ENCODE assay signal across 27 cellular contexts in the genomic region with DNA sequence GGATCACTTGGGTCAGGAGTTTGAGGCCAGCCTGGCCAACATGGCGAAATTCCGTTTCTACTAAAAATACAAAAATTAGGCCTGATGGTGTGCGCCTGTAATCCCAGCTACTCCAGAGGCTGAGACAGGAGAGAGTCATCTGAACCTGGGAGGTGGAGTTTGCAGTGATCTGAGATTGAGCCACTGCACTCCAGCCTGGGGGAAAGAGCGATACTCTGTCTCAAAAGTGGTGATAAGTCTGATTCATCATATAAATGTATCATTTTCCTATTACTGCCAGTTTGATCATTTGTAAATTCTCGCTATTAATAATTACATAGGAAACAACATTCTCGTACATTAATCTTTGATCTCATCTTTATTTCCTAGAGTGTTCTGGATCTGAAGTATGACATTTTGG. TPM values are rescaled to one million over a fixed set of nuclear protein-coding genes. Genes with fewer than 3 reads are reported as not detected.
"Had no signal": no experiment of that assay in that cellular context is flagged by ENCODE, and none has a peak within 500 bp of the region (broad histone marks: within the 10 kb centered on the region; RNA-seq: fewer than 3 reads in every experiment).

No MANE protein-coding gene starts in this region.

- H3K27me3 Mint-ChIP-seq: activated naive CD4-positive, alpha-beta T cell treated with anti-CD3 and anti-CD28 coated beads, Interleukin-2, amount 50 U/mL, for 24 hours; natural killer cell treated with Interleukin-12 subunit alpha and Interleukin-12 subunit beta and Interleukin-15 and Interleukin-18, amount 100 ng/mL, for 72 hours; stimulated activated naive B cell treated with anti-CD40 and anti-IgM and Interleukin-4, amounts not matched to agents 10 μg/mL and 1 μg/mL and 100 μg/mL, for 72 hours had no signal

- ATAC-seq: left lung; lower lobe of right lung; natural killer cell treated with Interleukin-12 subunit alpha and Interleukin-12 subunit beta and Interleukin-15 and Interleukin-18, amount 100 ng/mL, for 72 hours; stimulated activated naive B cell treated with anti-CD40 and anti-IgM and Interleukin-4, amounts not matched to agents 10 μg/mL and 1 μg/mL and 100 μg/mL, for 72 hours had no signal

- H3K36me3 ChIP-seq: colonic mucosa, esophagus squamous epithelium, left lung, lower lobe of right lung, right atrium auricular region, transverse colon had no signal

- H3K27ac Mint-ChIP-seq: activated naive CD4-positive, alpha-beta T cell treated with anti-CD3 and anti-CD28 coated beads, Interleukin-2, amount 50 U/mL, for 24 hours; activated T-helper 1 cell treated with anti-CD3 and anti-CD28 coated beads, Interleukin-12 subunit alpha, Interleukin-12 subunit beta, Interleukin-2, Interleukin-4 antibody, amounts not matched to agents 30 ng/mL and 10 ng/mL and 1 ng/mL, durations not matched to agents 14 hours and 24 hours and 36 hours; natural killer cell treated with Interleukin-12 subunit alpha and Interleukin-12 subunit beta and Interleukin-15 and Interleukin-18, amount 100 ng/mL, for 72 hours; T-helper 2 cell treated with Interferon-gamma antibody and Interleukin-4, amounts not matched to agents 5 μg/mL and 100 μg/mL, for 36 hours had no signal

- H3K27me3 ChIP-seq: colonic mucosa, esophagus squamous epithelium, left lung, right atrium auricular region, transverse colon had no signal

- DNase-seq: activated CD4-positive, alpha-beta T cell treated with anti-CD3 and anti-CD28 coated beads, Interleukin-2, amount 50 U/mL, for 1 hour; activated CD4-positive, CD25-positive, alpha-beta regulatory T cell treated with anti-CD3 and anti-CD28 coated beads, Interleukin-2, amount 50 U/mL, for 72 hours; activated gamma-delta T cell; activated T-cell treated with anti-CD3 and anti-CD28 coated beads for 4 hours; anterior cingulate cortex; cerebellar nuclear complex; colonic mucosa; effector CD8-positive, alpha-beta T cell; esophagus squamous epithelium; left lung; lower lobe of right lung; mesendoderm; stimulated activated CD4-positive, alpha-beta T cell treated with anti-CD3 and anti-CD28 coated beads, Interleukin-1b, Interleukin-23, amount 100 ng/mL, for 48 hours; stimulated activated CD4-positive, alpha-beta T cell treated with anti-CD3 and anti-CD28 coated beads, Interleukin-4, amount 100 ng/mL, for 4 hours; stimulated activated CD8-positive, alpha-beta memory T cell treated with anti-CD3 and anti-CD28 coated beads, Interleukin-4, amount 100 ng/mL, for 48 hours; stimulated activated naive B cell treated with anti-CD40 and anti-IgM and Interleukin-4, amounts not matched to agents 10 μg/mL and 1 μg/mL and 100 μg/mL, for 72 hours; T-helper 1 cell; transverse colon had no signal

- H3K9me3 Mint-ChIP-seq: activated naive CD4-positive, alpha-beta T cell treated with anti-CD3 and anti-CD28 coated beads, Interleukin-2, amount 50 U/mL, for 24 hours; activated T-helper 1 cell treated with anti-CD3 and anti-CD28 coated beads, Interleukin-12 subunit alpha, Interleukin-12 subunit beta, Interleukin-2, Interleukin-4 antibody, amounts not matched to agents 30 ng/mL and 10 ng/mL and 1 ng/mL, durations not matched to agents 14 hours and 24 hours and 36 hours; natural killer cell treated with Interleukin-12 subunit alpha and Interleukin-12 subunit beta and Interleukin-15 and Interleukin-18, amount 100 ng/mL, for 72 hours; stimulated activated naive B cell treated with anti-CD40 and anti-IgM and Interleukin-4, amounts not matched to agents 10 μg/mL and 1 μg/mL and 100 μg/mL, for 72 hours; T-helper 2 cell treated with Interferon-gamma antibody and Interleukin-4, amounts not matched to agents 5 μg/mL and 100 μg/mL, for 36 hours had no signal

- H3K4me3 Mint-ChIP-seq: activated naive CD4-positive, alpha-beta T cell treated with anti-CD3 and anti-CD28 coated beads, Interleukin-2, amount 50 U/mL, for 24 hours; activated T-helper 1 cell treated with anti-CD3 and anti-CD28 coated beads, Interleukin-12 subunit alpha, Interleukin-12 subunit beta, Interleukin-2, Interleukin-4 antibody, amounts not matched to agents 30 ng/mL and 10 ng/mL and 1 ng/mL, durations not matched to agents 14 hours and 24 hours and 36 hours; natural killer cell treated with Interleukin-12 subunit alpha and Interleukin-12 subunit beta and Interleukin-15 and Interleukin-18, amount 100 ng/mL, for 72 hours; stimulated activated naive B cell treated with anti-CD40 and anti-IgM and Interleukin-4, amounts not matched to agents 10 μg/mL and 1 μg/mL and 100 μg/mL, for 72 hours; T-helper 2 cell treated with Interferon-gamma antibody and Interleukin-4, amounts not matched to agents 5 μg/mL and 100 μg/mL, for 36 hours had no signal

- H3K9me3 ChIP-seq: colonic mucosa, esophagus squamous epithelium, left lung, lower lobe of right lung, right atrium auricular region, transverse colon had no signal

- H3K27ac ChIP-seq: colonic mucosa, epithelial cell of prostate, esophagus squamous epithelium, left lung, lower lobe of right lung, right atrium auricular region, transverse colon had no signal

- H3K36me3 Mint-ChIP-seq: natural killer cell treated with Interleukin-12 subunit alpha and Interleukin-12 subunit beta and Interleukin-15 and Interleukin-18, amount 100 ng/mL, for 72 hours had no signal

- H3K4me1 ChIP-seq: colonic mucosa, lower lobe of right lung had no signal

- H3K4me3 ChIP-seq: colonic mucosa, esophagus squamous epithelium, left lung, lower lobe of right lung, right atrium auricular region, smooth muscle cell, transverse colon had no signal

RNA-seq across cellular contexts. Expression of gene SCIMP, which starts 57.0 kb away (rescaled TPM):
- total RNA-seq: activated T-helper 1 cell treated with anti-CD3 and anti-CD28 coated beads, Interleukin-12 subunit alpha, Interleukin-12 subunit beta, Interleukin-2, Interleukin-4 antibody, amounts not matched to agents 30 ng/mL and 10 ng/mL and 1 ng/mL, durations not matched to agents 14 hours and 24 hours and 36 hours; dermis microvascular lymphatic vessel endothelial cell; pulmonary artery endothelial cell; smooth muscle cell had no signal
